Comparison of ENCODE assay signal across 9 cellular contexts in the genomic region with DNA sequence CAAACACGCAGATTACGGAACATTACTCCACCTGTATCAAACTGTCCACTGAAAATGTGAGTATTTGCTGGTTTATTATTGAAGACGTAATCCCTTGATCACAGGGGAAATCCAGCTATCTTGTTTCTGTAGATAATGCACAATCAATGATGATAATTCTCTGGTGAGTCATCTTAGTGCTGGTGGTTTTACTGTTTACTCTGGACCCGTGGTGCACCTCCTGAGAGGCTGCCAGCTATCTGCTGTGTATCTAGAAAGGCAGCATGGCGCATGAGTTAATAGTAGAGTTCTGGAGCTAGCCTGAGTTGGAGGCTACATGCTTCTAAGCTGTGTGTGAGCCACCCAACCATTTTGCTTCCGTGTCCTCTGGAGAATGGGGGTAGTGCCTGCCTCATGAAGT. TPM values are rescaled to one million over a fixed set of nuclear protein-coding genes. Genes with fewer than 3 reads are reported as not detected.
A peak's percentile ranks its signal among the peaks of the same experiment; 100 is the strongest.
DNase-seq lines count a peak whose midpoint lies in the region; ATAC-seq lines count a peak whose summit lies in the region.
"Had no signal": no experiment of that assay in that cellular context is flagged by ENCODE, and none has a peak within 500 bp of the region (broad histone marks: within the 10 kb centered on the region; RNA-seq: fewer than 3 reads in every experiment).

No MANE protein-coding gene starts in this region.

- no peaks in the 10 kb centered on the region for H3K9me3 ChIP-seq in CD8-positive, alpha-beta memory T cell (ENCODE audit: low read length)

- POLR2A ChIA-PET in CD8-positive, alpha-beta memory T cell (lab: Charles Lee), result interaction anchor here (0.6 to 2.6 kb wide), 10 partner anchors 9 to 196 kb away, joined by 3 to 15 read pairs (median 3); partner anchors contain the start of genes ITPRIPL1 and SNRNP200

- ATAC-seq in left lobe of liver (peak; percentile 23), HG03159 (IDR thresholded peaks at IDR 0.05; ENCODE audit: unreplicated experiment) (no peak)

- H3K4me3 ChIP-seq in CD8-positive, alpha-beta memory T cell (ENCODE audit: low read length), result peak overlapping the region; percentile 7

- no peaks in the 10 kb centered on the region for H3K36me3 ChIP-seq in CD8-positive, alpha-beta memory T cell (ENCODE audit: insufficient read depth, low read length)

- CTCF ChIA-PET in CD8-positive, alpha-beta memory T cell (lab: Charles Lee), result interaction anchor here (0.8 to 7.3 kb wide), 5 partner anchors 10 to 27 kb away, joined by 3 to 58 read pairs (median 3); partner anchors contain the start of gene ITPRIPL1

- H3K27ac ChIP-seq in CD8-positive, alpha-beta memory T cell (ENCODE audit: low read depth, low read length), result peak overlapping the region; percentile 49
- H3K27ac ChIP-seq: KMS-11 had no signal

- peak in 4 of 5 donors; percentile 37 to 83 (median 50) for DNase-seq in CD8-positive, alpha-beta memory T cell
- DNase-seq in HS-5 (ENCODE audit: low read depth) (peak; percentile 95), activated T-helper 1 cell treated with Interleukin-2 at 50 U/mL for 16 hours (ENCODE audit: low read depth) (peak; percentile 26), left lobe of liver (ENCODE audit: low spot score) (no peak), OCI-M2 (lab: John Stamatoyannopoulos, UW; ENCODE audit: unreplicated experiment) (no peak), ureter (ENCODE audit: low spot score) (no peak), GM19240 (ENCODE audit: insufficient read length, low spot score) (no peak)

- H3K9me3 Mint-ChIP-seq in CD8-positive, alpha-beta memory T cell, result no peaks in the 10 kb centered on the region

- H3K27me3 Mint-ChIP-seq in CD8-positive, alpha-beta memory T cell, result no peaks in the 10 kb centered on the region

- H3K4me1 ChIP-seq in CD8-positive, alpha-beta memory T cell (ENCODE audit: insufficient read depth, low read length), result peaks cover 46% of the 10 kb centered on the region

- H3K27me3 ChIP-seq in CD8-positive, alpha-beta memory T cell (ENCODE audit: insufficient read depth, low read length, poor library complexity, severe bottlenecking), result no peaks in the 10 kb centered on the region

- H3K4me1 Mint-ChIP-seq in CD8-positive, alpha-beta memory T cell, result peaks cover 55 to 77% (median 73%) of the 10 kb centered on the region in 3 donors

- peak overlapping the region; percentile 85 to 98 (median 94) for H3K27ac Mint-ChIP-seq in CD8-positive, alpha-beta memory T cell

- H3K36me3 Mint-ChIP-seq in CD8-positive, alpha-beta memory T cell, result no peaks in the 10 kb centered on the region

- peak overlapping the region; percentile 65 to 82 (median 71) for H3K4me3 Mint-ChIP-seq in CD8-positive, alpha-beta memory T cell

RNA-seq across cellular contexts. Expression of gene NCAPH, which starts 6.5 kb away (rescaled TPM):
- total RNA-seq in CD8-positive, alpha-beta memory T cell, result 10 to 100 TPM; 59.5 to 65.6 TPM
- polyA plus RNA-seq in CD8-positive, alpha-beta memory T cell, result 1.3 TPM
- total RNA-seq in left lobe of liver (0.58 TPM), ureter (1.3 TPM)

RNA-seq across cellular contexts. Expression of gene ITPRIPL1, which starts 17.0 kb away (rescaled TPM):
- total RNA-seq in CD8-positive, alpha-beta memory T cell, result 10 to 100 TPM; 55.5 to 58.3 TPM
- polyA plus RNA-seq in CD8-positive, alpha-beta memory T cell, result 17.5 TPM
- total RNA-seq in left lobe of liver (0.20 TPM), ureter (1.7 TPM)

RNA-seq across cellular contexts. Expression of gene SNRNP200, which starts 36.7 kb away (rescaled TPM):
- total RNA-seq in CD8-positive, alpha-beta memory T cell, result 100 to 1,000 TPM; 203 to 206 TPM
- 108 TPM for polyA plus RNA-seq in CD8-positive, alpha-beta memory T cell
- total RNA-seq in left lobe of liver, result 49.7 TPM
- total RNA-seq in ureter, result 139 TPM

Comparison
In these comparisons a context has a peak if more than half of its experiments do, and no peak if none do; other contexts are left out.
1. DNase-seq: peak in CD8-positive, alpha-beta memory T cell (4 of 5), HS-5 (single experiment) and activated T-helper 1 cell treated with Interleukin-2 at 50 U/mL for 16 hours (single experiment); none in left lobe of liver (single experiment), OCI-M2 (single experiment), ureter (single experiment) and GM19240 (single experiment).
2. RNA of gene NCAPH, which starts 6.5 kb away (total RNA-seq): 59.5 to 65.6 TPM in CD8-positive, alpha-beta memory T cell; 1.3 TPM in ureter (single experiment) and 0.58 TPM in left lobe of liver (single experiment); every median in the first group is over 10 times any median in the second.
3. RNA of gene ITPRIPL1, which starts 17.0 kb away (total RNA-seq): 55.5 to 58.3 TPM in CD8-positive, alpha-beta memory T cell; 1.7 TPM in ureter (single experiment) and 0.20 TPM in left lobe of liver (single experiment); every median in the first group is over 10 times any median in the second.